17 cellular contexts compared by ENCODE assay signal in genomic region chr5:44387911-44388310, GRCh38. TPM values are rescaled to one million over a fixed set of nuclear protein-coding genes. Genes with fewer than 3 reads are reported as not detected.
DNase-seq lines count a peak whose midpoint lies in the region; ATAC-seq, FAIRE-seq and TF ChIP-seq lines count a peak whose summit lies in the region.
"Had no signal": no experiment of that assay in that cellular context is flagged by ENCODE, and none has a peak within 500 bp of the region (broad histone marks: within the 10 kb centered on the region; RNA-seq: fewer than 3 reads in every experiment).

No MANE protein-coding gene starts in this region.

- no peak for FAIRE-seq in kidney (lab: Jason Lieb, UNC)
- FAIRE-seq in RCC 7860 (lab: Jason Lieb, UNC), result no peak
- FAIRE-seq: GM19239, H54 had no signal

- H3K4me1 ChIP-seq in GM23338 (ENCODE audit: insufficient read depth) (peaks cover 30% of the 10 kb centered on the region), duodenal mucosa (ENCODE audit: control insufficient read depth in 1 of 2, insufficient read depth in 2 of 2, low read length in 2 of 2) (no peaks in the 10 kb centered on the region), kidney (ENCODE audit: control insufficient read depth in 1 of 2, insufficient read depth in 1 of 2, low read depth in 1 of 2, low read length in 2 of 2) (peaks cover 0 to 5% of the 10 kb centered on the region in 2 donors), rectal smooth muscle tissue (ENCODE audit: control insufficient read depth, insufficient read depth, low read length) (no peaks in the 10 kb centered on the region)

- H3K9ac ChIP-seq in duodenal mucosa (ENCODE audit: low read depth in 1 of 2, low read length in 2 of 2) (no peak overlapping the region), kidney (ENCODE audit: low read length in 2 of 2) (no peak overlapping the region), rectal smooth muscle tissue (ENCODE audit: low read length) (peak overlapping the region; percentile 39)

- H3K9me3 Mint-ChIP-seq in GM23338, result peaks cover 2% of the 10 kb centered on the region; the same call in 2 of the 3 replicates

- H3K9me3 ChIP-seq in duodenal mucosa (ENCODE audit: control insufficient read depth in 1 of 2, low read length in 2 of 2), result peaks cover 0 to 3% of the 10 kb centered on the region in 2 donors
- H3K9me3 ChIP-seq in kidney (ENCODE audit: control insufficient read depth in 1 of 2, low read length in 2 of 2), result no peaks in the 10 kb centered on the region
- H3K9me3 ChIP-seq: SJSA1 had no signal

- H3K4me1 Mint-ChIP-seq in GM23338, result peaks cover 24% of the 10 kb centered on the region

- no peak overlapping the region for H3K27ac ChIP-seq in GM23338 (ENCODE audit: low read depth)
- no peak overlapping the region for H3K27ac ChIP-seq in duodenal mucosa (ENCODE audit: low read depth, low read length)
- no peak overlapping the region for H3K27ac ChIP-seq in kidney (ENCODE audit: low read depth in 2 of 2, low read length in 2 of 2)
- H3K27ac ChIP-seq in rectal smooth muscle tissue (ENCODE audit: low read depth, low read length), result peak overlapping the region; percentile 74
- H3K27ac ChIP-seq: SJSA1 had no signal

- peaks cover 39% of the 10 kb centered on the region for H3K27me3 Mint-ChIP-seq in GM23338 (ENCODE audit: insufficient read depth, low read depth, poor library complexity)

- H3K36me3 ChIP-seq in GM23338 (ENCODE audit: insufficient read depth) (no peaks in the 10 kb centered on the region), duodenal mucosa (ENCODE audit: control insufficient read depth in 1 of 2, insufficient read depth in 2 of 2, low read length in 2 of 2) (no peaks in the 10 kb centered on the region), kidney (ENCODE audit: control insufficient read depth in 1 of 2, insufficient read depth in 2 of 2, low read length in 2 of 2) (no peaks in the 10 kb centered on the region), rectal smooth muscle tissue (ENCODE audit: control insufficient read depth, insufficient read depth, low read length) (no peaks in the 10 kb centered on the region)
- H3K36me3 ChIP-seq: SJSA1 had no signal

- H2AFZ ChIP-seq in GM23338, result peak overlapping the region; percentile 99; the same call in 1 of the 2 replicates

- H3K36me3 Mint-ChIP-seq in GM23338 (ENCODE audit: low read depth), result no peaks in the 10 kb centered on the region

- H3K4me2 ChIP-seq in GM23338, result peak overlapping the region; percentile 91

- TF ChIP-seq CTCF in GM23338 (conservative IDR thresholded peaks at IDR 0.05; ENCODE audit: low read depth in 2 of 2), result no peak
- no peak for TF ChIP-seq CTCF in kidney (IDR thresholded peaks at IDR 0.05; ENCODE audit: borderline replicate concordance, extremely low read depth, insufficient read depth)

- H3K4me3 ChIP-seq in GM23338, result peak overlapping the region; percentile 75
- H3K4me3 ChIP-seq in duodenal mucosa (ENCODE audit: low read depth in 1 of 2, low read length in 2 of 2), result peak overlapping the region; percentile 48 to 57
- H3K4me3 ChIP-seq in kidney (ENCODE audit: low read length in 2 of 2), result peak overlapping the region in 1 of 2 donors; percentile 59
- H3K4me3 ChIP-seq in rectal smooth muscle tissue (ENCODE audit: low read length), result peak overlapping the region; percentile 62
- H3K4me3 ChIP-seq: SJSA1 had no signal

- no peak overlapping the region for H3K27ac Mint-ChIP-seq in GM23338
- H3K27ac Mint-ChIP-seq: activated T-cell treated with anti-CD3 and anti-CD28 coated beads, Interleukin-2, amount 50 U/mL, for 72 hours had no signal

- peaks cover 5% of the 10 kb centered on the region for H3F3A ChIP-seq in GM23338 (replicated peaks; ENCODE audit: low read depth)

- H3K79me2 ChIP-seq in GM23338 (replicated peaks; ENCODE audit: insufficient read depth), result no peaks in the 10 kb centered on the region

- H3K27me3 ChIP-seq in GM23338 (ENCODE audit: insufficient read depth), result peaks cover 65% of the 10 kb centered on the region
- peaks cover 7 to 17% of the 10 kb centered on the region in 2 donors for H3K27me3 ChIP-seq in duodenal mucosa (ENCODE audit: control insufficient read depth in 1 of 2, insufficient read depth in 2 of 2, low read length in 2 of 2)
- H3K27me3 ChIP-seq in rectal smooth muscle tissue (ENCODE audit: control insufficient read depth, insufficient read depth, low read length), result no peaks in the 10 kb centered on the region

- DNase-seq in GM23338 (ENCODE audit: low spot score), result peak; percentile 51
- DNase-seq in kidney, result peak; percentile 74
- no peak for DNase-seq in D341Med (ENCODE audit: low spot score)
- DNase-seq in RCC 7860 (ENCODE audit: low spot score), result no peak
- DNase-seq in activated naive CD4-positive, alpha-beta T cell treated with Interleukin-2 at 50 U/mL for 16 hours, result no peak
- DNase-seq in NCI-H510A (lab: John Stamatoyannopoulos, UW), result no peak
- DNase-seq: activated T-cell treated with anti-CD3 and anti-CD28 coated beads, Interleukin-2, amount 50 U/mL, for 72 hours; NCI-H1417; NCI-H524 treated with DMSO at 0.1 percent for 48 hours; stimulated activated CD4-positive, alpha-beta T cell treated with anti-CD3 and anti-CD28 coated beads, Interleukin-4, amount 100 ng/mL, for 1 hour had no signal

- H4K20me1 ChIP-seq in GM23338 (replicated peaks; ENCODE audit: insufficient read depth), result no peaks in the 10 kb centered on the region

- peak overlapping the region; percentile 83 for H3K4me3 Mint-ChIP-seq in GM23338

- intact Hi-C loops in kidney (cut with DNase I), result no loop called here

- ATAC-seq in GM23338, result peak; percentile 47
- ATAC-seq: activated T-cell treated with anti-CD3 and anti-CD28 coated beads, Interleukin-2, amount 50 U/mL, for 72 hours had no signal

- no peaks in the 10 kb centered on the region for H3K9me2 ChIP-seq in GM23338 (ENCODE audit: insufficient read depth)

TF ChIP-seq in GM23338, 12 proteins besides CTCF, POLR2A, EP300 and RAD21:
- TF ChIP-seq EZH2 (IDR thresholded peaks at IDR 0.05; ENCODE audit: low read depth, unreplicated experiment) (peak; percentile 26), ZNF331 (CRISPR knock-in tag; IDR thresholded peaks at IDR 0.05; ENCODE audit: low read depth) (no peak), EZH2phosphoT487 (IDR thresholded peaks at IDR 0.05; ENCODE audit: unreplicated experiment) (no peak)

RNA-seq across cellular contexts. Expression of gene FGF10, which starts 1.3 kb away (rescaled TPM):
- total RNA-seq in GM23338 (2014; rRNA removed; shearing (Covaris generic)), result 0.24 TPM in 1 of 2 replicates, not detected in the other
- polyA plus RNA-seq in GM23338 (2016; fragmentation: Nextera tagmentation; extraction: Ambion mirVana) (0.40 and 0.50 TPM in 2 replicates), kidney (ENCODE audit: insufficient read depth, low read depth, low replicate concordance) (0.19 TPM)
- total RNA-seq in kidney, result 6.3 TPM
- total RNA-seq: activated T-cell treated with anti-CD3 and anti-CD28 coated beads, Interleukin-2, amount 50 U/mL, for 72 hours; epithelial cell of proximal tubule; HT1080; SJSA1 had no signal

Comparison
In these comparisons a context has a peak if more than half of its experiments do, and no peak if none do; other contexts are left out.
1. DNase-seq: peak in GM23338 (single experiment) and kidney (single experiment); none in D341Med (single experiment), RCC 7860 (single experiment), activated naive CD4-positive, alpha-beta T cell treated with Interleukin-2 at 50 U/mL for 16 hours (single experiment) and NCI-H510A (single experiment).